In genomic region chr15:25176616-25176923, GRCh38 we compare ENCODE assay signal across 14 cellular contexts.
A peak's percentile ranks its signal among the peaks of the same experiment; 100 is the strongest.
DNase-seq lines count a peak whose midpoint lies in the region; ATAC-seq lines count a peak whose summit lies in the region.
"Had no signal": no experiment of that assay in that cellular context is flagged by ENCODE, and none has a peak within 500 bp of the region (broad histone marks: within the 10 kb centered on the region; RNA-seq: fewer than 3 reads in every experiment).

No MANE protein-coding gene starts in this region.

- CTCF ChIA-PET in activated CD4-positive, alpha-beta memory T cell treated with anti-CD3 and anti-CD28 coated beads, Interleukin-2, amount 10 ng/mL, durations not matched to agents 7 days and 5 days (lab: Charles Lee), result no interaction called here
- CTCF ChIA-PET in activated CD4-positive, alpha-beta memory T cell treated with anti-CD3 and anti-CD28 coated beads for 36 hours (lab: Charles Lee), result no interaction called here

- DNase-seq in activated CD4-positive, alpha-beta memory T cell treated with anti-CD3 and anti-CD28 coated beads, Interleukin-2, amount 10 ng/mL, durations not matched to agents 7 days and 5 days, result peak; percentile 1
- DNase-seq in activated CD4-positive, alpha-beta memory T cell treated with anti-CD3 and anti-CD28 coated beads for 36 hours, result no peak
- DNase-seq in T-helper 17 cell, result peak in 2 of 3 donors; percentile 1 to 4
- DNase-seq in left ventricle myocardium superior, result peak; percentile 7
- DNase-seq in sciatic nerve (ENCODE audit: low spot score), result peak; percentile 49
- no peak for DNase-seq in middle frontal gyrus (ENCODE audit: extremely low spot score, low spot score)
- DNase-seq: gastrocnemius medialis, NCI-H1930, NCI-H510A treated with DMSO at 0.1 percent for 48 hours, occipital lobe, SHP77 treated with DMSO at 0.1 percent for 48 hours had no signal

- ATAC-seq in T-helper 17 cell (no peak), left ventricle myocardium superior (no peak), sciatic nerve (no peak), GM21576 (IDR thresholded peaks at IDR 0.05; ENCODE audit: unreplicated experiment) (no peak), HG02840 (IDR thresholded peaks at IDR 0.05; ENCODE audit: low FRiP score, unreplicated experiment) (no peak)
- ATAC-seq: gastrocnemius medialis had no signal

- H3K9me3 ChIP-seq in T-helper 17 cell (ENCODE audit: control insufficient read depth, low read length, poor library complexity, severe bottlenecking), result no peaks in the 10 kb centered on the region

- H3K9me3 Mint-ChIP-seq in activated CD4-positive, alpha-beta memory T cell treated with anti-CD3 and anti-CD28 coated beads, Interleukin-2, amount 10 ng/mL, durations not matched to agents 7 days and 5 days, result peaks cover 37% of the 10 kb centered on the region
- peaks cover 45% of the 10 kb centered on the region for H3K9me3 Mint-ChIP-seq in activated CD4-positive, alpha-beta memory T cell treated with anti-CD3 and anti-CD28 coated beads for 36 hours

- POLR2A ChIA-PET in activated CD4-positive, alpha-beta memory T cell treated with anti-CD3 and anti-CD28 coated beads, Interleukin-2, amount 10 ng/mL, durations not matched to agents 7 days and 5 days (lab: Charles Lee), result no interaction called here
- POLR2A ChIA-PET in activated CD4-positive, alpha-beta memory T cell treated with anti-CD3 and anti-CD28 coated beads for 36 hours (lab: Charles Lee), result no interaction called here

- H3K27ac Mint-ChIP-seq in activated CD4-positive, alpha-beta memory T cell treated with anti-CD3 and anti-CD28 coated beads, Interleukin-2, amount 10 ng/mL, durations not matched to agents 7 days and 5 days, result no peak overlapping the region
- H3K27ac Mint-ChIP-seq in activated CD4-positive, alpha-beta memory T cell treated with anti-CD3 and anti-CD28 coated beads for 36 hours, result no peak overlapping the region
- no peak overlapping the region for H3K27ac Mint-ChIP-seq in T-helper 17 cell
- H3K27ac Mint-ChIP-seq: activated naive CD8-positive, alpha-beta T cell had no signal

- H3K4me3 Mint-ChIP-seq in activated CD4-positive, alpha-beta memory T cell treated with anti-CD3 and anti-CD28 coated beads, Interleukin-2, amount 10 ng/mL, durations not matched to agents 7 days and 5 days, result no peak overlapping the region
- H3K4me3 Mint-ChIP-seq in activated CD4-positive, alpha-beta memory T cell treated with anti-CD3 and anti-CD28 coated beads for 36 hours, result no peak overlapping the region
- H3K4me3 Mint-ChIP-seq in T-helper 17 cell, result no peak overlapping the region
- H3K4me3 Mint-ChIP-seq: activated naive CD8-positive, alpha-beta T cell had no signal

- H3K36me3 Mint-ChIP-seq in activated CD4-positive, alpha-beta memory T cell treated with anti-CD3 and anti-CD28 coated beads, Interleukin-2, amount 10 ng/mL, durations not matched to agents 7 days and 5 days (ENCODE audit: low read depth), result no peaks in the 10 kb centered on the region
- H3K36me3 Mint-ChIP-seq in activated CD4-positive, alpha-beta memory T cell treated with anti-CD3 and anti-CD28 coated beads for 36 hours, result peaks cover 7% of the 10 kb centered on the region
- no peaks in the 10 kb centered on the region for H3K36me3 Mint-ChIP-seq in T-helper 17 cell (ENCODE audit: low read depth)

- intact Hi-C loops in activated CD4-positive, alpha-beta memory T cell treated with anti-CD3 and anti-CD28 coated beads for 36 hours (cut with micrococcal nuclease), result no loop called here
- intact Hi-C loops in left ventricle myocardium superior (cut with micrococcal nuclease) (no loop called here), sciatic nerve (cut with DNase I) (no loop called here)

- no peaks in the 10 kb centered on the region for H3K4me1 Mint-ChIP-seq in activated CD4-positive, alpha-beta memory T cell treated with anti-CD3 and anti-CD28 coated beads, Interleukin-2, amount 10 ng/mL, durations not matched to agents 7 days and 5 days
- H3K4me1 Mint-ChIP-seq in activated CD4-positive, alpha-beta memory T cell treated with anti-CD3 and anti-CD28 coated beads for 36 hours (ENCODE audit: low read depth), result no peaks in the 10 kb centered on the region
- no peaks in the 10 kb centered on the region for H3K4me1 Mint-ChIP-seq in T-helper 17 cell

- H3K27me3 Mint-ChIP-seq in activated CD4-positive, alpha-beta memory T cell treated with anti-CD3 and anti-CD28 coated beads, Interleukin-2, amount 10 ng/mL, durations not matched to agents 7 days and 5 days, result no peaks in the 10 kb centered on the region
- no peaks in the 10 kb centered on the region for H3K27me3 Mint-ChIP-seq in activated CD4-positive, alpha-beta memory T cell treated with anti-CD3 and anti-CD28 coated beads for 36 hours
- no peaks in the 10 kb centered on the region for H3K27me3 Mint-ChIP-seq in T-helper 17 cell
- H3K27me3 Mint-ChIP-seq: activated naive CD8-positive, alpha-beta T cell had no signal

Comparison
In these comparisons a context has a peak if more than half of its experiments do, and no peak if none do; other contexts are left out.
1. DNase-seq: peak in activated CD4-positive, alpha-beta memory T cell treated with anti-CD3 and anti-CD28 coated beads, Interleukin-2, amount 10 ng/mL, durations not matched to agents 7 days and 5 days (single experiment), T-helper 17 cell (2 of 3), left ventricle myocardium superior (single experiment) and sciatic nerve (single experiment); none in activated CD4-positive, alpha-beta memory T cell treated with anti-CD3 and anti-CD28 coated beads for 36 hours (single experiment) and middle frontal gyrus (single experiment).